ENCODE assay signal across 18 cellular contexts in genomic region chr7:25850730-25851129, GRCh38.
DNase-seq lines count a peak whose midpoint lies in the region; TF ChIP-seq lines count a peak whose summit lies in the region.
"Had no signal": no experiment of that assay in that cellular context is flagged by ENCODE, and none has a peak within 500 bp of the region (broad histone marks: within the 10 kb centered on the region; RNA-seq: fewer than 3 reads in every experiment).

No MANE protein-coding gene starts in this region.

- H3K4me2 ChIP-seq in smooth muscle cell = peak overlapping the region; percentile 72

- H4K20me1 ChIP-seq in smooth muscle cell (ENCODE audit: low read depth) = no peaks in the 10 kb centered on the region

- H3K9me3 Mint-ChIP-seq in CD4-positive, alpha-beta memory T cell = peaks cover 0 to 30% (median 7%) of the 10 kb centered on the region in 8 donors
- H3K9me3 Mint-ChIP-seq: natural killer cell treated with Interleukin-12 subunit alpha and Interleukin-12 subunit beta and Interleukin-15 and Interleukin-18, amount 100 ng/mL, for 72 hours had no signal

- H3K9me3 ChIP-seq in adipocyte (ENCODE audit: control insufficient read depth, low read length) (no peaks in the 10 kb centered on the region), mucosa of rectum (ENCODE audit: control insufficient read depth in 2 of 2, low read length in 2 of 2) (no peaks in the 10 kb centered on the region), smooth muscle cell (replicated peaks; ENCODE audit: low read depth) (no peaks in the 10 kb centered on the region)
- no peaks in the 10 kb centered on the region for H3K9me3 ChIP-seq in CD4-positive, alpha-beta memory T cell (ENCODE audit: control insufficient read depth in 1 of 2, low read length in 2 of 2)

- H3K36me3 ChIP-seq in adipocyte (ENCODE audit: control insufficient read depth, insufficient read depth, low read length, severe bottlenecking) (no peaks in the 10 kb centered on the region), mucosa of rectum (ENCODE audit: control insufficient read depth in 2 of 2, insufficient read depth in 2 of 2, low read length in 2 of 2) (no peaks in the 10 kb centered on the region), smooth muscle cell (ENCODE audit: low read depth) (no peaks in the 10 kb centered on the region)
- H3K36me3 ChIP-seq in CD4-positive, alpha-beta memory T cell (ENCODE audit: insufficient read depth, low read length) = no peaks in the 10 kb centered on the region

- in situ Hi-C loops in GM13977 (cut with MboI; ENCODE audit: low pct_unique_long_range_greater_than_20kb, low sequenced_read_pairs, unreplicated experiment) = loop anchor here (10.0 kb wide), 1 partner anchor 1314 kb away; the partner anchor contains the start of gene HOXA9

- H3K27me3 ChIP-seq in adipocyte (replicated peaks; ENCODE audit: control insufficient read depth, insufficient read depth, low read length) (no peaks in the 10 kb centered on the region), mucosa of rectum (ENCODE audit: control insufficient read depth in 2 of 2, insufficient read depth in 2 of 2, low read length in 2 of 2) (peaks cover 5 to 9% of the 10 kb centered on the region in 2 donors), smooth muscle cell (ENCODE audit: low read depth) (no peaks in the 10 kb centered on the region)
- H3K27me3 ChIP-seq in CD4-positive, alpha-beta memory T cell (ENCODE audit: insufficient read depth, low read length) = peaks cover 51% of the 10 kb centered on the region

- CTCF ChIA-PET in CD4-positive, alpha-beta memory T cell (lab: Charles Lee; ENCODE audit: partially characterized antibody) = interaction anchor here (1.3 to 1.4 kb wide), 2 partner anchors 12 kb away, joined by 4 read pairs; no protein-coding TSS in a partner anchor

- peaks cover 23% of the 10 kb centered on the region for H3F3A ChIP-seq in smooth muscle cell (ENCODE audit: low read depth)

- intact Hi-C loops in CD4-positive, alpha-beta memory T cell (cut with micrococcal nuclease) = loop anchor here (5.0 to 10.0 kb wide), 2 partner anchors 286 to 1312 kb away; no protein-coding TSS in a partner anchor

- no peak overlapping the region for H2AFZ ChIP-seq in smooth muscle cell (ENCODE audit: low read depth)

- peak overlapping the region in 2 of 7 donors; percentile 30 to 91 for H3K27ac Mint-ChIP-seq in CD4-positive, alpha-beta memory T cell
- H3K27ac Mint-ChIP-seq: activated CD4-positive, alpha-beta T cell treated with anti-CD3 and anti-CD28 coated beads, Interleukin-2, amount 10 ng/mL, durations not matched to agents 24 days and 14 days had no signal

- WGBS in smooth muscle cell (ENCODE audit: low lambda C conversion rate) = 84% methylated on average over 8 of the region's 8 CpGs

- H3K27ac ChIP-seq in C4-2B (peak overlapping the region; percentile 19; the same call in 1 of the 2 replicates), mucosa of rectum (ENCODE audit: low read depth in 2 of 2, low read length in 2 of 2) (peak overlapping the region; percentile 64 to 70), smooth muscle cell (ENCODE audit: low read depth) (peak overlapping the region; percentile 97)
- no peak overlapping the region for H3K27ac ChIP-seq in CD4-positive, alpha-beta memory T cell (ENCODE audit: low read depth, low read length)
- H3K27ac ChIP-seq: epithelial cell of prostate had no signal

- H3K4me3 ChIP-seq in adipocyte (ENCODE audit: low read length) (peak overlapping the region; percentile 59), mucosa of rectum (ENCODE audit: low read length in 2 of 2) (no peak overlapping the region), smooth muscle cell (no peak overlapping the region)
- H3K4me3 ChIP-seq in CD4-positive, alpha-beta memory T cell (ENCODE audit: low read length in 2 of 2) = no peak overlapping the region

- H3K4me1 Mint-ChIP-seq in CD4-positive, alpha-beta memory T cell = peaks cover 5 to 30% (median 11%) of the 10 kb centered on the region in 4 donors

- H3K36me3 Mint-ChIP-seq in CD4-positive, alpha-beta memory T cell = peaks cover 0 to 4% of the 10 kb centered on the region in 2 donors

- peaks cover 50 to 57% of the 10 kb centered on the region in 2 donors for H3K27me3 Mint-ChIP-seq in CD4-positive, alpha-beta memory T cell

- TF ChIP-seq CTCF in C4-2B (conservative IDR thresholded peaks at IDR 0.05) (no peak), smooth muscle cell (IDR thresholded peaks at IDR 0.05; ENCODE audit: borderline replicate concordance, insufficient read depth, poor library complexity, severe bottlenecking) (no peak), GM13977 (IDR thresholded peaks at IDR 0.05; ENCODE audit: extremely low read depth, insufficient read depth, missing control alignments) (no peak)

- no peak for DNase-seq in adipocyte (ENCODE audit: low read depth)
- no peak for DNase-seq in smooth muscle cell (lab: John Stamatoyannopoulos, UW; ENCODE audit: unreplicated experiment)
- no peak for DNase-seq in GOT3 (lab: John Stamatoyannopoulos, UW)
- DNase-seq in GM19238 (ENCODE audit: insufficient read length, low spot score) = no peak
- no peak for DNase-seq in GM13977 (ENCODE audit: low spot score)
- DNase-seq in CD4-positive, alpha-beta memory T cell = no peak
- DNase-seq: activated CD4-positive, alpha-beta T cell treated with anti-CD3 and anti-CD28 coated beads, Interleukin-2, amount 10 ng/mL, durations not matched to agents 24 days and 14 days; activated CD8-positive, alpha-beta memory T cell treated with anti-CD3 and anti-CD28 coated beads, Interleukin-2, amount 50 U/mL, for 48 hours; Kasumi-1; NCI-H1417 treated with DMSO at 0.1 percent for 48 hours; NCI-H2171; NCI-H748 treated with DMSO at 0.1 percent for 48 hours; stimulated activated CD4-positive, alpha-beta T cell treated with anti-CD3 and anti-CD28 coated beads, Interleukin-4, amount 100 ng/mL, for 4 hours; stimulated activated CD8-positive, alpha-beta memory T cell treated with anti-CD3 and anti-CD28 coated beads, Interleukin-4, amount 100 ng/mL, for 48 hours had no signal

- POLR2A ChIA-PET in CD4-positive, alpha-beta memory T cell (lab: Charles Lee; ENCODE audit: partially characterized antibody) = no interaction called here

- no peak overlapping the region for H3K4me3 Mint-ChIP-seq in CD4-positive, alpha-beta memory T cell
- H3K4me3 Mint-ChIP-seq: natural killer cell treated with Interleukin-12 subunit alpha and Interleukin-12 subunit beta and Interleukin-15 and Interleukin-18, amount 100 ng/mL, for 72 hours had no signal

- H3K79me2 ChIP-seq in smooth muscle cell (ENCODE audit: low read depth) = peaks cover 4% of the 10 kb centered on the region

- H3K4me1 ChIP-seq in adipocyte (ENCODE audit: control insufficient read depth, insufficient read depth, low read length) = peaks cover 92% of the 10 kb centered on the region
- peaks cover 13 to 17% of the 10 kb centered on the region in 2 donors for H3K4me1 ChIP-seq in mucosa of rectum (ENCODE audit: control insufficient read depth in 2 of 2, insufficient read depth in 2 of 2, low read length in 2 of 2)
- peaks cover 54% of the 10 kb centered on the region for H3K4me1 ChIP-seq in smooth muscle cell (ENCODE audit: low read depth)
- H3K4me1 ChIP-seq in CD4-positive, alpha-beta memory T cell (ENCODE audit: insufficient read depth, low read length) = peaks cover 16% of the 10 kb centered on the region

- peak overlapping the region; percentile 79 for H3K9ac ChIP-seq in adipocyte (ENCODE audit: low read length)
- peak overlapping the region in 1 of 2 donors; percentile 14 for H3K9ac ChIP-seq in mucosa of rectum (ENCODE audit: low read depth in 1 of 2, low read length in 2 of 2)
- peak overlapping the region; percentile 81 for H3K9ac ChIP-seq in smooth muscle cell (ENCODE audit: low read depth)
